7 cellular contexts compared by ENCODE assay signal in the genomic region with DNA sequence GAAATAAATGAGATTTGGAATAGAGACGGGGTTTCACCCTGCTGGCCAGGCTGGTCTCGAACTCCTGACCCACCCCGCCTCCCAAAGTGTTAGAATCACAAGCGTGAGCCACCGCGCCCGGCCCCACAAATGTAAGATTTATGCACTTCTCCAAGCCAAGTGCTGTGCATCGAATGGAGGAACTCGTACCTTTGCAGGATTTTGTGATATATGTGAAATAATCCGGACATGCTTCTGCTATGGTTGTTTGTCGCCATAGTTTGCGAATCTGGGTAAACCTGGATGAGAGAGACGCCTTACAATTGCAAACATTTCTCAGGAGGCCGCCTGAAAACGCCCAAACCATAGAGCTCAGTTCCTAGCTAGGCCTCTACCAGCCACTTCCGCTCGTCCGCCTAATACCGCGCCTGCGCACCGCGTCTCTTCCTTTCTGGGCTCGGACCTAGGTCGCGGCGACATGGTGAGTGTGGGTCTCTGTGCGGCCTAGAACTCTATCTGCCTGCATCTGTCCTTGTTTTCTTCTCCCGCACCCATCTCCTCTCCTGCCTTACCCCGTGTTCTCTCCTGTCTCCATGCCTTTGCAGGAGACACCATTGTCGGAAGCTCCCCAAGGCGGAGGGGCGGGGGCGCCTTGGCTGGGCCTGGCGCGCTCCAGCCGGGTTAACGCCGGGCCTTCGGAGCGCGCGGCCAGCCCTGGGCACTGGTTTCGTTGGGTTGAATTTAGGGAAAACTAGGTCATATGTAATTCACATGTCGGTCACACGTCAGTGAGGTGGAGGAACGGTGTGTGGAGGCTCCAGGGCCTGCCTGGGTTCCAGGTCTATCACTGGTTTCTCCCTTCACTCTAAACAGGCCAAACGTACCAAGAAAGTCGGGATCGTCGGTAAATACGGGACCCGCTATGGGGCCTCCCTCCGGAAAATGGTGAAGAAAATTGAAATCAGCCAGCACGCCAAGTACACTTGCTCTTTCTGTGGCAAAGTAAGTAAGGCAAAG. TPM values are rescaled to one million over a fixed set of nuclear protein-coding genes. Genes with fewer than 3 reads are reported as not detected.
A peak's percentile ranks its signal among the peaks of the same experiment; 100 is the strongest.
DNase-seq lines count a peak whose midpoint lies in the region; ATAC-seq, FAIRE-seq and TF ChIP-seq lines count a peak whose summit lies in the region.

Gene RPL37A (plus strand): TSS at position 427 of the 996 bp plus-strand sequence. CDS start 31 bp downstream, at position 458.

- 4% methylated on average over 55 of the region's 55 CpGs for WGBS in hepatocyte (ENCODE audit: low lambda C conversion rate, missing lambda C conversion rate)

- FAIRE-seq in GM18507 (lab: Jason Lieb, UNC): peak; percentile 92

- H3K4me1 ChIP-seq in hepatocyte (ENCODE audit: insufficient read depth): peaks cover 23% of the 10 kb centered on the region

- no peaks in the 10 kb centered on the region for H3K27me3 ChIP-seq in hepatocyte

- ATAC-seq in HG02981 (IDR thresholded peaks at IDR 0.05; ENCODE audit: unreplicated experiment): peak; percentile 92

- in situ Hi-C loops in astrocyte of the cerebellum (cut with HindIII; ENCODE audit: low sequenced_read_pairs): no loop called here

- H3K9me3 ChIP-seq in hepatocyte (ENCODE audit: low read depth): no peaks in the 10 kb centered on the region

- peak within 1 kb of the TSS; percentile 97 for H3K4me3 ChIP-seq in astrocyte of the cerebellum (ENCODE audit: low read depth, low read length)
- peak within 1 kb of the TSS; percentile 71 for H3K4me3 ChIP-seq in hepatocyte

- peak within 1 kb of the TSS; percentile 92 for H3K4me2 ChIP-seq in hepatocyte

- peaks cover 51% of the 10 kb centered on the region for H3K79me2 ChIP-seq in hepatocyte

- peak; percentile 5 for TF ChIP-seq CTCF in astrocyte of the cerebellum (IDR thresholded peaks at IDR 0.05; ENCODE audit: low read depth, low read length, missing control alignments)
- TF ChIP-seq CTCF in hepatocyte (IDR thresholded peaks at IDR 0.05; ENCODE audit: poor library complexity): no peak

- peaks cover 37% of the 10 kb centered on the region for H4K20me1 ChIP-seq in hepatocyte (ENCODE audit: insufficient read depth, poor library complexity, severe bottlenecking)

- peaks cover 14% of the 10 kb centered on the region for H3K36me3 ChIP-seq in hepatocyte (replicated peaks; ENCODE audit: insufficient read depth, low read depth)

- peak; percentile 93 for DNase-seq in GM18507 (ENCODE audit: extremely low spot score, insufficient read length, low read depth)
- DNase-seq in NCI-H2029 treated with DMSO at 0.1 percent for 48 hours (lab: John Stamatoyannopoulos, UW): peak; percentile 95
- peak; percentile 78 for DNase-seq in T-helper 9 cell
- DNase-seq in astrocyte of the cerebellum (ENCODE audit: low read depth): peak; percentile 93
- DNase-seq in hepatocyte (ENCODE audit: low spot score): peak; percentile 97
- peak; percentile 93 for DNase-seq in renal cortical epithelial cell (ENCODE audit: low read depth)

- H3K9me2 ChIP-seq in hepatocyte (replicated peaks; ENCODE audit: insufficient read depth): no peaks in the 10 kb centered on the region

- H2AFZ ChIP-seq in hepatocyte: peak within 1 kb of the TSS; percentile 67

- H3K27ac ChIP-seq in hepatocyte: peak within 1 kb of the TSS; percentile 88

RNA-seq across cellular contexts. Expression of gene RPL37A, which starts in this region (rescaled TPM):
- 1,119 and 1,301 TPM in 2 replicates for total RNA-seq in hepatocyte
- polyA plus RNA-seq in hepatocyte: 1,011 and 1,060 TPM in 2 replicates
- total RNA-seq in renal cortical epithelial cell: 749 and 1,158 TPM in 2 replicates

Comparison
In these comparisons a context has a peak if more than half of its experiments do, and no peak if none do; other contexts are left out.
1. Peak in every context shown above with its lines: DNase-seq, ATAC-seq, H3K4me3 ChIP-seq and H3K27ac ChIP-seq.